In the genomic region with DNA sequence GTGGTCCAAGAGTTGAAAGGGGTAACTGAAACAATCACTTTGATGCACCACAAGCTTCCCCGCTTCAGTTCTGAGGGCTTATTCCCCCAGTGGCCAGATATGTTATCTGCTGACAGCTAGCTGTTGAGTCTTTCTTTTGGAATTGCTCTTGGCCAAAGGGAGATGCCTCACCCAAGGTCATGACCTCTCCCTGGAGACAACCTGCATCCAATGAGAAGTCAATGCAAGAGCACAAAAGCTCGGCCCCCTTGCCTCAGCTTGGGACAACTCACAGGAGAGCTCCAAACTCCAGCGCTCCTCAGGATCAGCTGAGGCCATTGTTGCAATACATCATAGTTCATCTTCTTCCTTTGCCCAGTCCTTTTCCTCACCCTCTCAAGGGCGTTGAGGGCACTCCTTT, we compare ENCODE assay signal across 1 cellular context.
TF ChIP-seq lines count a peak whose summit lies in the region.

No MANE protein-coding gene starts in this region.

TF ChIP-seq in HepG2, 621 proteins besides CTCF, POLR2A, EP300 and RAD21 (continued from another document):
- TF ChIP-seq, protein P1, sequence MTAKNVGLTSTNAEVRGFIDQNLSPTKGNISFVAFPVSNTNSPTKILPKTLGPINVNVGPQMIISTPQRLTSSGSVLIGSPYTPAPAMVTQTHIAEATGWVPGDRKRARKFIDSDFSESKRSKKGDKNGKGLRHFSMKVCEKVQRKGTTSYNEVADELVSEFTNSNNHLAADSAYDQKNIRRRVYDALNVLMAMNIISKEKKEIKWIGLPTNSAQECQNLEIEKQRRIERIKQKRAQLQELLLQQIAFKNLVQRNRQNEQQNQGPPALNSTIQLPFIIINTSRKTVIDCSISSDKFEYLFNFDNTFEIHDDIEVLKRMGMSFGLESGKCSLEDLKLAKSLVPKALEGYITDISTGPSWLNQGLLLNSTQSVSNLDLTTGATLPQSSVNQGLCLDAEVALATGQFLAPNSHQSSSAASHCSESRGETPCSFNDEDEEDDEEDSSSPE (CRISPR knock-in tag; IDR thresholded peaks at IDR 0.05) = no peak
- no peak for TF ChIP-seq ZNF607 (CRISPR knock-in tag; IDR thresholded peaks at IDR 0.05; ENCODE audit: borderline replicate concordance)
- TF ChIP-seq ZNF274 (CRISPR knock-in tag; IDR thresholded peaks at IDR 0.05) = no peak
- no peak for TF ChIP-seq ZC3H4 (CRISPR knock-in tag; IDR thresholded peaks at IDR 0.05; ENCODE audit: borderline replicate concordance)
- no peak for TF ChIP-seq ZNF251 (CRISPR knock-in tag; IDR thresholded peaks at IDR 0.05)
- TF ChIP-seq ZSCAN12 (CRISPR knock-in tag; IDR thresholded peaks at IDR 0.05) = no peak
- TF ChIP-seq ELF3 (CRISPR knock-in tag; IDR thresholded peaks at IDR 0.05) = no peak
- no peak for TF ChIP-seq GPN1 (CRISPR knock-in tag; IDR thresholded peaks at IDR 0.05; ENCODE audit: borderline replicate concordance)
TF ChIP-seq in HepG2: peak in this region for 0.
